In genomic region chr14:35365130-35366047, GRCh38 we compare ENCODE assay signal across 8 cellular contexts. TPM values are rescaled to one million over a fixed set of nuclear protein-coding genes. Genes with fewer than 3 reads are reported as not detected.
DNase-seq lines count a peak whose midpoint lies in the region; ATAC-seq and TF ChIP-seq lines count a peak whose summit lies in the region.

No MANE protein-coding gene starts in this region.

- H3K4me1 Mint-ChIP-seq in naive thymus-derived CD4-positive, alpha-beta T cell, result peaks cover 8 to 37% (median 17%) of the 10 kb centered on the region in 7 donors

- H3K4me3 ChIP-seq in duodenal mucosa (ENCODE audit: low read depth in 1 of 2, low read length in 2 of 2), result no peak overlapping the region
- H3K4me3 ChIP-seq in naive thymus-derived CD4-positive, alpha-beta T cell (ENCODE audit: low read length), result no peak overlapping the region
- no peak overlapping the region for H3K4me3 ChIP-seq in stomach

- H3K36me3 ChIP-seq in duodenal mucosa (ENCODE audit: control insufficient read depth in 1 of 2, insufficient read depth in 2 of 2, low read length in 2 of 2) (no peaks in the 10 kb centered on the region), stomach (no peaks in the 10 kb centered on the region)
- H3K36me3 ChIP-seq in naive thymus-derived CD4-positive, alpha-beta T cell (ENCODE audit: control insufficient read depth in 2 of 3, insufficient read depth in 3 of 3, low read length in 3 of 3), result no peaks in the 10 kb centered on the region

- no peaks in the 10 kb centered on the region for H3K27me3 Mint-ChIP-seq in naive thymus-derived CD4-positive, alpha-beta T cell

- no peaks in the 10 kb centered on the region for H3K27me3 ChIP-seq in duodenal mucosa (ENCODE audit: control insufficient read depth in 1 of 2, insufficient read depth in 2 of 2, low read length in 2 of 2)
- H3K27me3 ChIP-seq in naive thymus-derived CD4-positive, alpha-beta T cell (ENCODE audit: control insufficient read depth in 2 of 2, insufficient read depth in 2 of 2, low read length in 2 of 2), result no peaks in the 10 kb centered on the region
- no peaks in the 10 kb centered on the region for H3K27me3 ChIP-seq in stomach

- H3K4me1 ChIP-seq in duodenal mucosa (ENCODE audit: control insufficient read depth in 1 of 2, insufficient read depth in 2 of 2, low read length in 2 of 2), result peaks cover 18 to 22% of the 10 kb centered on the region in 2 donors
- H3K4me1 ChIP-seq in naive thymus-derived CD4-positive, alpha-beta T cell (ENCODE audit: control insufficient read depth in 2 of 2, insufficient read depth in 2 of 2, low read length in 2 of 2), result peaks cover 12 to 20% of the 10 kb centered on the region in 2 donors
- peaks cover 12 to 49% (median 26%) of the 10 kb centered on the region in 4 donors for H3K4me1 ChIP-seq in stomach

- H3K27ac ChIP-seq in duodenal mucosa (ENCODE audit: low read depth, low read length) (peak overlapping the region; percentile 30), stomach (peak overlapping the region; percentile 53 to 83 (median 75))
- H3K27ac ChIP-seq in naive thymus-derived CD4-positive, alpha-beta T cell (ENCODE audit: low read depth, low read length), result no peak overlapping the region

- no peak for TF ChIP-seq POLR2A in stomach (IDR thresholded peaks at IDR 0.05)

- no peaks in the 10 kb centered on the region for H3K9me3 ChIP-seq in duodenal mucosa (ENCODE audit: control insufficient read depth in 1 of 2, low read length in 2 of 2)
- no peaks in the 10 kb centered on the region for H3K9me3 ChIP-seq in naive thymus-derived CD4-positive, alpha-beta T cell (ENCODE audit: control insufficient read depth in 2 of 3, low read length in 3 of 3)
- peaks cover 0 to under 1% (median 0%) of the 10 kb centered on the region in 4 donors for H3K9me3 ChIP-seq in stomach

- peak overlapping the region in 1 of 9 donors; percentile 82 for H3K27ac Mint-ChIP-seq in naive thymus-derived CD4-positive, alpha-beta T cell

- H3K36me3 Mint-ChIP-seq in naive thymus-derived CD4-positive, alpha-beta T cell, result no peaks in the 10 kb centered on the region

- DNase-seq in COLO829 (ENCODE audit: low spot score), result peak; percentile 82
- peak; percentile 93 for DNase-seq in HT1080 (ENCODE audit: low read depth)
- peak; percentile 51 to 60 for DNase-seq in activated CD4-positive, alpha-beta T cell treated with anti-CD3 and anti-CD28 coated beads, Interleukin-2, amount 50 U/mL, for 4 hours
- DNase-seq in naive thymus-derived CD4-positive, alpha-beta T cell, result peak in 1 of 9 donors; percentile 76
- DNase-seq in stomach, result peak; percentile 65
- DNase-seq in NCI-H524 (lab: John Stamatoyannopoulos, UW), result no peak
- DNase-seq in DMS153 (lab: John Stamatoyannopoulos, UW), result no peak

- H3K4me3 Mint-ChIP-seq in naive thymus-derived CD4-positive, alpha-beta T cell, result no peak overlapping the region

- no peak for TF ChIP-seq EP300 in stomach (IDR thresholded peaks at IDR 0.05)

- intact Hi-C loops in naive thymus-derived CD4-positive, alpha-beta T cell (cut with micrococcal nuclease), result no loop called here
- intact Hi-C loops in stomach (cut with DNase I; ENCODE audit: low total_unique reads), result no loop called here

- CTCF ChIA-PET in naive thymus-derived CD4-positive, alpha-beta T cell (lab: Charles Lee), result interaction anchor here (0.5 to 0.6 kb wide), 2 partner anchors 75 to 77 kb away, joined by 3 read pairs; no protein-coding TSS in a partner anchor

- H3K9me3 Mint-ChIP-seq in naive thymus-derived CD4-positive, alpha-beta T cell, result peaks cover 0 to under 1% (median 0%) of the 10 kb centered on the region in 11 donors

- no peak for TF ChIP-seq CTCF in stomach (IDR thresholded peaks at IDR 0.05)

- H3K9ac ChIP-seq in duodenal mucosa (ENCODE audit: low read depth in 1 of 2, low read length in 2 of 2), result peak overlapping the region in 1 of 2 donors; percentile 13

- WGBS in stomach, 5 donors, result 49 to 57% (median 55%) methylated on average over 11 to 13 of the region's 13 CpGs

- ATAC-seq in naive thymus-derived CD4-positive, alpha-beta T cell, result peak; percentile 83

- POLR2A ChIA-PET in naive thymus-derived CD4-positive, alpha-beta T cell (lab: Charles Lee), result no interaction called here

RNA-seq across cellular contexts. Expression of gene NFKBIA, which starts 39.2 kb away (rescaled TPM):
- total RNA-seq in HT1080 (2014; rRNA removed; shearing (Covaris generic)), result 42.9 and 49.7 TPM in 2 replicates
- polyA plus RNA-seq in HT1080 (2015; cell fraction: cytosol; rRNA removed), result 17.4 and 20.5 TPM in 2 replicates
- polyA plus RNA-seq in HT1080 (2015; cell fraction: nucleus; rRNA removed), result 30.2 and 34.7 TPM in 2 replicates
- total RNA-seq in naive thymus-derived CD4-positive, alpha-beta T cell, result 1,000 to 10,000 TPM in 2 of 5 experiments, 100 to 1,000 TPM in 3; 144 to 1,533 (median 246) TPM
- polyA plus RNA-seq in naive thymus-derived CD4-positive, alpha-beta T cell, result 100 to 1,000 TPM; 202 to 280 TPM
- 100 to 1,000 TPM; 166 to 605 (median 226) TPM for total RNA-seq in stomach
- 100 to 1,000 TPM; 107 to 136 (median 131) TPM for polyA plus RNA-seq in stomach

Comparison
In these comparisons a context has a peak if more than half of its experiments do, and no peak if none do; other contexts are left out.
1. DNase-seq: peak in COLO829 (single experiment), HT1080 (single experiment), activated CD4-positive, alpha-beta T cell treated with anti-CD3 and anti-CD28 coated beads, Interleukin-2, amount 50 U/mL, for 4 hours (2 of 2) and stomach (single experiment); none in NCI-H524 (0 of 2) and DMS153 (single experiment).